In genomic region chr17:2996208-2996855, GRCh38 we compare ENCODE assay signal across 18 cellular contexts.
DNase-seq lines count a peak whose midpoint lies in the region; ATAC-seq, FAIRE-seq and TF ChIP-seq lines count a peak whose summit lies in the region.
"Had no signal": no experiment of that assay in that cellular context is flagged by ENCODE, and none has a peak within 500 bp of the region (broad histone marks: within the 10 kb centered on the region; RNA-seq: fewer than 3 reads in every experiment).

No MANE protein-coding gene starts in this region.

- FAIRE-seq in GM12891 (lab: Jason Lieb, UNC), result no peak
- FAIRE-seq: astrocyte, H1 had no signal

- TF ChIP-seq CTCF in natural killer cell (IDR thresholded peaks at IDR 0.05) (no peak), fibroblast of villous mesenchyme (IDR thresholded peaks at IDR 0.05; ENCODE audit: insufficient read depth, low read depth, low read length) (no peak)

- no peak overlapping the region for H3K4me3 ChIP-seq in fibroblast of villous mesenchyme (ENCODE audit: low read depth, low read length)
- H3K4me3 ChIP-seq: mucosa of descending colon, psoas muscle had no signal

- H3K4me3 Mint-ChIP-seq in natural killer cell, result no peak overlapping the region
- no peak overlapping the region for H3K4me3 Mint-ChIP-seq in natural killer cell treated with Interleukin-12 subunit alpha and Interleukin-12 subunit beta and Interleukin-15 and Interleukin-18, amount 100 ng/mL, for 72 hours
- no peak overlapping the region for H3K4me3 Mint-ChIP-seq in effector memory CD8-positive, alpha-beta T cell
- H3K4me3 Mint-ChIP-seq: activated CD4-positive, alpha-beta memory T cell treated with anti-CD3 and anti-CD28 coated beads, Interleukin-2, amount 10 ng/mL, durations not matched to agents 7 days and 5 days had no signal

- no peak for ATAC-seq in natural killer cell
- no peak for ATAC-seq in natural killer cell treated with Interleukin-12 subunit alpha and Interleukin-12 subunit beta and Interleukin-15 and Interleukin-18, amount 100 ng/mL, for 72 hours
- ATAC-seq in effector memory CD8-positive, alpha-beta T cell (replicated peaks), result no peak
- ATAC-seq: mucosa of descending colon had no signal

- H3K4me1 Mint-ChIP-seq in natural killer cell, result peaks cover 4 to 9% of the 10 kb centered on the region in 2 donors
- peaks cover 0 to 8% of the 10 kb centered on the region in 2 donors for H3K4me1 Mint-ChIP-seq in natural killer cell treated with Interleukin-12 subunit alpha and Interleukin-12 subunit beta and Interleukin-15 and Interleukin-18, amount 100 ng/mL, for 72 hours (ENCODE audit: low read depth in 2 of 2)
- peaks cover 0 to 6% of the 10 kb centered on the region in 2 donors for H3K4me1 Mint-ChIP-seq in effector memory CD8-positive, alpha-beta T cell (ENCODE audit: low read depth in 2 of 2)
- H3K4me1 Mint-ChIP-seq: activated CD4-positive, alpha-beta memory T cell treated with anti-CD3 and anti-CD28 coated beads, Interleukin-2, amount 10 ng/mL, durations not matched to agents 7 days and 5 days had no signal

- peak overlapping the region in 1 of 2 donors; percentile 57 for H3K27ac Mint-ChIP-seq in natural killer cell
- no peak overlapping the region for H3K27ac Mint-ChIP-seq in natural killer cell treated with Interleukin-12 subunit alpha and Interleukin-12 subunit beta and Interleukin-15 and Interleukin-18, amount 100 ng/mL, for 72 hours
- H3K27ac Mint-ChIP-seq in effector memory CD8-positive, alpha-beta T cell, result peak overlapping the region in 1 of 2 donors; percentile 46
- H3K27ac Mint-ChIP-seq: activated CD4-positive, alpha-beta memory T cell treated with anti-CD3 and anti-CD28 coated beads, Interleukin-2, amount 10 ng/mL, durations not matched to agents 7 days and 5 days; activated T-helper 2 cell treated with anti-CD3 and anti-CD28 coated beads, Interferon-gamma antibody, Interleukin-2, Interleukin-4, amounts not matched to agents 10 μg/mL and 5 μg/mL and 100 μg/mL, durations not matched to agents 14 hours and 24 hours and 36 hours had no signal

- no peaks in the 10 kb centered on the region for H3K27me3 Mint-ChIP-seq in natural killer cell (ENCODE audit: low read depth in 2 of 2)
- no peaks in the 10 kb centered on the region for H3K27me3 Mint-ChIP-seq in natural killer cell treated with Interleukin-12 subunit alpha and Interleukin-12 subunit beta and Interleukin-15 and Interleukin-18, amount 100 ng/mL, for 72 hours
- no peaks in the 10 kb centered on the region for H3K27me3 Mint-ChIP-seq in effector memory CD8-positive, alpha-beta T cell
- H3K27me3 Mint-ChIP-seq: activated CD4-positive, alpha-beta memory T cell treated with anti-CD3 and anti-CD28 coated beads, Interleukin-2, amount 10 ng/mL, durations not matched to agents 7 days and 5 days had no signal

- peaks cover 9% of the 10 kb centered on the region for H3K36me3 Mint-ChIP-seq in natural killer cell
- peaks cover 5% of the 10 kb centered on the region for H3K36me3 Mint-ChIP-seq in natural killer cell treated with Interleukin-12 subunit alpha and Interleukin-12 subunit beta and Interleukin-15 and Interleukin-18, amount 100 ng/mL, for 72 hours
- H3K36me3 Mint-ChIP-seq in effector memory CD8-positive, alpha-beta T cell (ENCODE audit: insufficient read depth), result peaks cover 71% of the 10 kb centered on the region

- intact Hi-C loops in natural killer cell (cut with micrococcal nuclease), result no loop called here

- TF ChIP-seq POLR2A in GM12891 (IDR thresholded peaks at IDR 0.05; ENCODE audit: low read depth, low read length), result no peak

- no peaks in the 10 kb centered on the region for H3K9me3 Mint-ChIP-seq in natural killer cell
- H3K9me3 Mint-ChIP-seq in natural killer cell treated with Interleukin-12 subunit alpha and Interleukin-12 subunit beta and Interleukin-15 and Interleukin-18, amount 100 ng/mL, for 72 hours, result no peaks in the 10 kb centered on the region
- no peaks in the 10 kb centered on the region for H3K9me3 Mint-ChIP-seq in effector memory CD8-positive, alpha-beta T cell
- H3K9me3 Mint-ChIP-seq: activated CD4-positive, alpha-beta memory T cell treated with anti-CD3 and anti-CD28 coated beads, Interleukin-2, amount 10 ng/mL, durations not matched to agents 7 days and 5 days; activated T-helper 2 cell treated with anti-CD3 and anti-CD28 coated beads, Interferon-gamma antibody, Interleukin-2, Interleukin-4, amounts not matched to agents 10 μg/mL and 5 μg/mL and 100 μg/mL, durations not matched to agents 14 hours and 24 hours and 36 hours had no signal

- DNase-seq in natural killer cell (peak; percentile 14), fibroblast of villous mesenchyme (ENCODE audit: low read depth) (peak; percentile 45), retina (peak; percentile 22), A172 (ENCODE audit: low spot score) (no peak), COR-L47 (lab: John Stamatoyannopoulos, UW) (no peak), GM12891 (ENCODE audit: insufficient read length, low spot score) (no peak)
- no peak for DNase-seq in natural killer cell treated with Interleukin-12 subunit alpha and Interleukin-12 subunit beta and Interleukin-15 and Interleukin-18, amount 100 ng/mL, for 72 hours (ENCODE audit: low spot score)
- DNase-seq in effector memory CD8-positive, alpha-beta T cell, result no peak
- DNase-seq: activated CD4-positive, alpha-beta memory T cell treated with anti-CD3 and anti-CD28 coated beads, Interleukin-2, amount 10 ng/mL, durations not matched to agents 7 days and 5 days; KBM-7; NCI-H1417; NCI-H446 treated with DMSO at 0.1 percent for 48 hours; SK-N-SH had no signal

TF ChIP-seq in GM12891, 5 proteins besides CTCF, POLR2A, EP300 and RAD21:
- TF ChIP-seq PAX5 (IDR thresholded peaks at IDR 0.05; ENCODE audit: insufficient read depth, low read length, severe bottlenecking), result no peak
- no peak for TF ChIP-seq TAF1 (IDR thresholded peaks at IDR 0.05; ENCODE audit: low read depth, low read length)
- no peak for TF ChIP-seq POU2F2 (IDR thresholded peaks at IDR 0.05; ENCODE audit: low read depth, low read length)
- no peak for TF ChIP-seq POLR2AphosphoS5 (IDR thresholded peaks at IDR 0.05; ENCODE audit: low read depth, low read length)
- no peak for TF ChIP-seq SPI1 (IDR thresholded peaks at IDR 0.05; ENCODE audit: low read depth, low read length)

Comparison
In these comparisons a context has a peak if more than half of its experiments do, and no peak if none do; other contexts are left out.
1. DNase-seq: peak in natural killer cell (single experiment), fibroblast of villous mesenchyme (single experiment) and retina (single experiment); none in natural killer cell treated with Interleukin-12 subunit alpha and Interleukin-12 subunit beta and Interleukin-15 and Interleukin-18, amount 100 ng/mL, for 72 hours (single experiment), A172 (single experiment), effector memory CD8-positive, alpha-beta T cell (0 of 3), COR-L47 (single experiment) and GM12891 (single experiment).